In genomic region chr3:160180581-160181216, GRCh38 we compare ENCODE assay signal across 1 cellular context.
TF ChIP-seq lines count a peak whose summit lies in the region.

No MANE protein-coding gene starts in this region.

TF ChIP-seq in HEK293, 187 proteins besides CTCF, POLR2A, EP300 and RAD21 (continued from another document and continues in another):
- TF ChIP-seq, protein P1, sequence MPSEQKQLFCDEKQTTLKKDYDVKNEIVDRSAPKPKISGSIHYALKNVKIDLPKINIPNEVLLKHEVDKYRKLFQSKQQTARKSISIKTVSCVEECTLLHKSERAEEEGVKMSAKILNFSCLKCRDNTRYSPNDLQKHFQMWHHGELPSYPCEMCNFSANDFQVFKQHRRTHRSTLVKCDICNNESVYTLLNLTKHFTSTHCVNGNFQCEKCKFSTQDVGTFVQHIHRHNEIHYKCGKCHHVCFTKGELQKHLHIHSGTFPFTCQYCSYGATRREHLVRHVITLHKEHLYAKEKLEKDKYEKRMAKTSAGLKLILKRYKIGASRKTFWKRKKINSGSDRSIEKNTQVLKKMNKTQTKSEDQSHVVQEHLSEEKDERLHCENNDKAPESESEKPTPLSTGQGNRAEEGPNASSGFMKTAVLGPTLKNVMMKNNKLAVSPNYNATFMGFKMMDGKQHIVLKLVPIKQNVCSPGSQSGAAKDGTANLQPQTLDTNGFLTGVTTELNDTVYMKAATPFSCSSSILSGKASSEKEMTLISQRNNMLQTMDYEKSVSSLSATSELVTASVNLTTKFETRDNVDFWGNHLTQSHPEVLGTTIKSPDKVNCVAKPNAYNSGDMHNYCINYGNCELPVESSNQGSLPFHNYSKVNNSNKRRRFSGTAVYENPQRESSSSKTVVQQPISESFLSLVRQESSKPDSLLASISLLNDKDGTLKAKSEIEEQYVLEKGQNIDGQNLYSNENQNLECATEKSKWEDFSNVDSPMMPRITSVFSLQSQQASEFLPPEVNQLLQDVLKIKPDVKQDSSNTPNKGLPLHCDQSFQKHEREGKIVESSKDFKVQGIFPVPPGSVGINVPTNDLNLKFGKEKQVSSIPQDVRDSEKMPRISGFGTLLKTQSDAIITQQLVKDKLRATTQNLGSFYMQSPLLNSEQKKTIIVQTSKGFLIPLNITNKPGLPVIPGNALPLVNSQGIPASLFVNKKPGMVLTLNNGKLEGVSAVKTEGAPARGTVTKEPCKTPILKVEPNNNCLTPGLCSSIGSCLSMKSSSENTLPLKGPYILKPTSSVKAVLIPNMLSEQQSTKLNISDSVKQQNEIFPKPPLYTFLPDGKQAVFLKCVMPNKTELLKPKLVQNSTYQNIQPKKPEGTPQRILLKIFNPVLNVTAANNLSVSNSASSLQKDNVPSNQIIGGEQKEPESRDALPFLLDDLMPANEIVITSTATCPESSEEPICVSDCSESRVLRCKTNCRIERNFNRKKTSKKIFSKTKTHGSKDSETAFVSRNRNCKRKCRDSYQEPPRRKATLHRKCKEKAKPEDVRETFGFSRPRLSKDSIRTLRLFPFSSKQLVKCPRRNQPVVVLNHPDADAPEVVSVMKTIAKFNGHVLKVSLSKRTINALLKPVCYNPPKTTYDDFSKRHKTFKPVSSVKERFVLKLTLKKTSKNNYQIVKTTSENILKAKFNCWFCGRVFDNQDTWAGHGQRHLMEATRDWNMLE (tag by site-specific recombination; conservative IDR thresholded peaks at IDR 0.05; ENCODE audit: low read depth) = 0 out of 2 replicates have a peak, but pooled peaks have one; percentile 31
- peak; percentile 70; the same call in 1 of the 2 replicates for TF ChIP-seq ZBTB17 (tag by site-specific recombination; IDR thresholded peaks at IDR 0.05)
- TF ChIP-seq ZNF202 (tag by site-specific recombination; IDR thresholded peaks at IDR 0.05; ENCODE audit: borderline replicate concordance) = no peak
- TF ChIP-seq ZNF624 (tag by site-specific recombination; IDR thresholded peaks at IDR 0.05) = no peak
- peak; percentile 62 for TF ChIP-seq ZNF596 (tag by site-specific recombination; IDR thresholded peaks at IDR 0.05)
- peak; percentile 79 for TF ChIP-seq ZNF561 (tag by site-specific recombination; IDR thresholded peaks at IDR 0.05; ENCODE audit: borderline replicate concordance)
- peak; percentile 97 for TF ChIP-seq TRIM28 (IDR thresholded peaks at IDR 0.05; ENCODE audit: borderline replicate concordance, low read length)
- no peak for TF ChIP-seq ZNF214 (tag by site-specific recombination; IDR thresholded peaks at IDR 0.05; ENCODE audit: borderline replicate concordance)
- no peak for TF ChIP-seq ZNF37A (tag by site-specific recombination; IDR thresholded peaks at IDR 0.05)
- no peak for TF ChIP-seq GLI2 (tag by site-specific recombination; IDR thresholded peaks at IDR 0.05; ENCODE audit: borderline replicate concordance, low read depth)
- TF ChIP-seq ZNF24 (tag by site-specific recombination; IDR thresholded peaks at IDR 0.05) = no peak
- TF ChIP-seq BCL11B (tag by site-specific recombination; IDR thresholded peaks at IDR 0.05; ENCODE audit: low read depth) = 0 out of 2 replicates have a peak, but pooled peaks have one; percentile 44
- no peak for TF ChIP-seq ZNF132 (tag by site-specific recombination; IDR thresholded peaks at IDR 0.05; ENCODE audit: borderline replicate concordance)
- peak; percentile 49 for TF ChIP-seq ZFHX2 (tag by site-specific recombination; conservative IDR thresholded peaks at IDR 0.05)
- TF ChIP-seq ZFP69B (tag by site-specific recombination; IDR thresholded peaks at IDR 0.05) = no peak
- TF ChIP-seq ZBTB8A (tag by site-specific recombination; IDR thresholded peaks at IDR 0.05) = 0 out of 2 replicates have a peak, but pooled peaks have one; percentile 25
- TF ChIP-seq, protein P2, sequence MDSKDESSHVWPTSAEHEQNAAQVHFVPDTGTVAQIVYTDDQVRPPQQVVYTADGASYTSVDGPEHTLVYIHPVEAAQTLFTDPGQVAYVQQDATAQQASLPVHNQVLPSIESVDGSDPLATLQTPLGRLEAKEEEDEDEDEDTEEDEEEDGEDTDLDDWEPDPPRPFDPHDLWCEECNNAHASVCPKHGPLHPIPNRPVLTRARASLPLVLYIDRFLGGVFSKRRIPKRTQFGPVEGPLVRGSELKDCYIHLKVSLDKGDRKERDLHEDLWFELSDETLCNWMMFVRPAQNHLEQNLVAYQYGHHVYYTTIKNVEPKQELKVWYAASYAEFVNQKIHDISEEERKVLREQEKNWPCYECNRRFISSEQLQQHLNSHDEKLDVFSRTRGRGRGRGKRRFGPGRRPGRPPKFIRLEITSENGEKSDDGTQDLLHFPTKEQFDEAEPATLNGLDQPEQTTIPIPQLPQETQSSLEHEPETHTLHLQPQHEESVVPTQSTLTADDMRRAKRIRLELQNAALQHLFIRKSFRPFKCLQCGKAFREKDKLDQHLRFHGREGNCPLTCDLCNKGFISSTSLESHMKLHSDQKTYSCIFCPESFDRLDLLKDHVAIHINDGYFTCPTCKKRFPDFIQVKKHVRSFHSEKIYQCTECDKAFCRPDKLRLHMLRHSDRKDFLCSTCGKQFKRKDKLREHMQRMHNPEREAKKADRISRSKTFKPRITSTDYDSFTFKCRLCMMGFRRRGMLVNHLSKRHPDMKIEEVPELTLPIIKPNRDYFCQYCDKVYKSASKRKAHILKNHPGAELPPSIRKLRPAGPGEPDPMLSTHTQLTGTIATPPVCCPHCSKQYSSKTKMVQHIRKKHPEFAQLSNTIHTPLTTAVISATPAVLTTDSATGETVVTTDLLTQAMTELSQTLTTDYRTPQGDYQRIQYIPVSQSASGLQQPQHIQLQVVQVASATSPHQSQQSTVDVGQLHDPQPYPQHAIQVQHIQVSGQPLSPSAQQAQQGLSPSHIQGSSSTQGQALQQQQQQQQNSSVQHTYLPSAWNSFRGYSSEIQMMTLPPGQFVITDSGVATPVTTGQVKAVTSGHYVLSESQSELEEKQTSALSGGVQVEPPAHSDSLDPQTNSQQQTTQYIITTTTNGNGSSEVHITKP (tag by site-specific recombination; IDR thresholded peaks at IDR 0.05) = peak; percentile 32; the same call in 1 of the 2 replicates
- TF ChIP-seq, protein P3, sequence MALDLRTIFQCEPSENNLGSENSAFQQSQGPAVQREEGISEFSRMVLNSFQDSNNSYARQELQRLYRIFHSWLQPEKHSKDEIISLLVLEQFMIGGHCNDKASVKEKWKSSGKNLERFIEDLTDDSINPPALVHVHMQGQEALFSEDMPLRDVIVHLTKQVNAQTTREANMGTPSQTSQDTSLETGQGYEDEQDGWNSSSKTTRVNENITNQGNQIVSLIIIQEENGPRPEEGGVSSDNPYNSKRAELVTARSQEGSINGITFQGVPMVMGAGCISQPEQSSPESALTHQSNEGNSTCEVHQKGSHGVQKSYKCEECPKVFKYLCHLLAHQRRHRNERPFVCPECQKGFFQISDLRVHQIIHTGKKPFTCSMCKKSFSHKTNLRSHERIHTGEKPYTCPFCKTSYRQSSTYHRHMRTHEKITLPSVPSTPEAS (tag by site-specific recombination; IDR thresholded peaks at IDR 0.05) = no peak
- no peak for TF ChIP-seq GLIS2 (tag by site-specific recombination; IDR thresholded peaks at IDR 0.05)
- TF ChIP-seq ZNF585B (tag by site-specific recombination; IDR thresholded peaks at IDR 0.05) = no peak
- TF ChIP-seq ZSCAN5A (tag by site-specific recombination; IDR thresholded peaks at IDR 0.05) = no peak
- peak; percentile 66 for TF ChIP-seq TCF7L2 (IDR thresholded peaks at IDR 0.05; ENCODE audit: borderline replicate concordance, low read depth, low read length)
- TF ChIP-seq ZEB2 (tag by site-specific recombination; IDR thresholded peaks at IDR 0.05) = peak; percentile 80
- no peak for TF ChIP-seq ZNF426 (tag by site-specific recombination; IDR thresholded peaks at IDR 0.05)
- 0 out of 2 replicates have a peak, but pooled peaks have one; percentile 37 for TF ChIP-seq ZNF366 (tag by site-specific recombination; conservative IDR thresholded peaks at IDR 0.05)
- no peak for TF ChIP-seq ZNF112 (tag by site-specific recombination; IDR thresholded peaks at IDR 0.05)
- TF ChIP-seq, protein P4, sequence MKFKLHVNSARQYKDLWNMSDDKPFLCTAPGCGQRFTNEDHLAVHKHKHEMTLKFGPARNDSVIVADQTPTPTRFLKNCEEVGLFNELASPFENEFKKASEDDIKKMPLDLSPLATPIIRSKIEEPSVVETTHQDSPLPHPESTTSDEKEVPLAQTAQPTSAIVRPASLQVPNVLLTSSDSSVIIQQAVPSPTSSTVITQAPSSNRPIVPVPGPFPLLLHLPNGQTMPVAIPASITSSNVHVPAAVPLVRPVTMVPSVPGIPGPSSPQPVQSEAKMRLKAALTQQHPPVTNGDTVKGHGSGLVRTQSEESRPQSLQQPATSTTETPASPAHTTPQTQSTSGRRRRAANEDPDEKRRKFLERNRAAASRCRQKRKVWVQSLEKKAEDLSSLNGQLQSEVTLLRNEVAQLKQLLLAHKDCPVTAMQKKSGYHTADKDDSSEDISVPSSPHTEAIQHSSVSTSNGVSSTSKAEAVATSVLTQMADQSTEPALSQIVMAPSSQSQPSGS (tag by site-specific recombination; IDR thresholded peaks at IDR 0.05; ENCODE audit: low read depth) = 0 out of 2 replicates have a peak, but pooled peaks have one; percentile 4
- TF ChIP-seq ZNF580 (tag by site-specific recombination; IDR thresholded peaks at IDR 0.05) = peak; percentile 60
- TF ChIP-seq IKZF3 (tag by site-specific recombination; IDR thresholded peaks at IDR 0.05) = peak; percentile 84
- TF ChIP-seq ZNF843 (tag by site-specific recombination; IDR thresholded peaks at IDR 0.05) = peak; percentile 94
- peak; percentile 64; the same call in 1 of the 2 replicates for TF ChIP-seq KLF16 (tag by site-specific recombination; IDR thresholded peaks at IDR 0.05)
- no peak for TF ChIP-seq ZNF133 (tag by site-specific recombination; IDR thresholded peaks at IDR 0.05)
- TF ChIP-seq EGR2 (tag by site-specific recombination; IDR thresholded peaks at IDR 0.05; ENCODE audit: low read depth) = 0 out of 2 replicates have a peak, but pooled peaks have one; percentile 30
- peak; percentile 87; the same call in 1 of the 2 replicates for TF ChIP-seq ZXDB (tag by site-specific recombination; IDR thresholded peaks at IDR 0.05)
- TF ChIP-seq ZNF404 (tag by site-specific recombination; IDR thresholded peaks at IDR 0.05) = no peak
- TF ChIP-seq ZNF354C (tag by site-specific recombination; IDR thresholded peaks at IDR 0.05; ENCODE audit: borderline replicate concordance, low read depth) = no peak
- TF ChIP-seq MZF1 (tag by site-specific recombination; IDR thresholded peaks at IDR 0.05; ENCODE audit: borderline replicate concordance) = 0 out of 2 replicates have a peak, but pooled peaks have one; percentile 65
- no peak for TF ChIP-seq KLF8 (tag by site-specific recombination; IDR thresholded peaks at IDR 0.05)
- 0 out of 2 replicates have a peak, but pooled peaks have one; percentile 8 for TF ChIP-seq ZIC2 (tag by site-specific recombination; IDR thresholded peaks at IDR 0.05)
- no peak; the same call in 1 of the 2 replicates for TF ChIP-seq ZFP3 (tag by site-specific recombination; IDR thresholded peaks at IDR 0.05; ENCODE audit: low read depth)
- TF ChIP-seq KLF1 (tag by site-specific recombination; IDR thresholded peaks at IDR 0.05) = no peak
- TF ChIP-seq SP7 (tag by site-specific recombination; IDR thresholded peaks at IDR 0.05) = peak; percentile 92
- TF ChIP-seq ZFP41 (tag by site-specific recombination; IDR thresholded peaks at IDR 0.05; ENCODE audit: borderline replicate concordance) = no peak
- TF ChIP-seq, protein P5, sequence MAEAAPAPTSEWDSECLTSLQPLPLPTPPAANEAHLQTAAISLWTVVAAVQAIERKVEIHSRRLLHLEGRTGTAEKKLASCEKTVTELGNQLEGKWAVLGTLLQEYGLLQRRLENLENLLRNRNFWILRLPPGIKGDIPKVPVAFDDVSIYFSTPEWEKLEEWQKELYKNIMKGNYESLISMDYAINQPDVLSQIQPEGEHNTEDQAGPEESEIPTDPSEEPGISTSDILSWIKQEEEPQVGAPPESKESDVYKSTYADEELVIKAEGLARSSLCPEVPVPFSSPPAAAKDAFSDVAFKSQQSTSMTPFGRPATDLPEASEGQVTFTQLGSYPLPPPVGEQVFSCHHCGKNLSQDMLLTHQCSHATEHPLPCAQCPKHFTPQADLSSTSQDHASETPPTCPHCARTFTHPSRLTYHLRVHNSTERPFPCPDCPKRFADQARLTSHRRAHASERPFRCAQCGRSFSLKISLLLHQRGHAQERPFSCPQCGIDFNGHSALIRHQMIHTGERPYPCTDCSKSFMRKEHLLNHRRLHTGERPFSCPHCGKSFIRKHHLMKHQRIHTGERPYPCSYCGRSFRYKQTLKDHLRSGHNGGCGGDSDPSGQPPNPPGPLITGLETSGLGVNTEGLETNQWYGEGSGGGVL (tag by site-specific recombination; IDR thresholded peaks at IDR 0.05) = no peak
- peak; percentile 95 for TF ChIP-seq WT1 (tag by site-specific recombination; IDR thresholded peaks at IDR 0.05)
- TF ChIP-seq KLF17 (tag by site-specific recombination; IDR thresholded peaks at IDR 0.05) = no peak
- peak; percentile 76 for TF ChIP-seq ZBTB44 (tag by site-specific recombination; IDR thresholded peaks at IDR 0.05)
